In the genomic region with DNA sequence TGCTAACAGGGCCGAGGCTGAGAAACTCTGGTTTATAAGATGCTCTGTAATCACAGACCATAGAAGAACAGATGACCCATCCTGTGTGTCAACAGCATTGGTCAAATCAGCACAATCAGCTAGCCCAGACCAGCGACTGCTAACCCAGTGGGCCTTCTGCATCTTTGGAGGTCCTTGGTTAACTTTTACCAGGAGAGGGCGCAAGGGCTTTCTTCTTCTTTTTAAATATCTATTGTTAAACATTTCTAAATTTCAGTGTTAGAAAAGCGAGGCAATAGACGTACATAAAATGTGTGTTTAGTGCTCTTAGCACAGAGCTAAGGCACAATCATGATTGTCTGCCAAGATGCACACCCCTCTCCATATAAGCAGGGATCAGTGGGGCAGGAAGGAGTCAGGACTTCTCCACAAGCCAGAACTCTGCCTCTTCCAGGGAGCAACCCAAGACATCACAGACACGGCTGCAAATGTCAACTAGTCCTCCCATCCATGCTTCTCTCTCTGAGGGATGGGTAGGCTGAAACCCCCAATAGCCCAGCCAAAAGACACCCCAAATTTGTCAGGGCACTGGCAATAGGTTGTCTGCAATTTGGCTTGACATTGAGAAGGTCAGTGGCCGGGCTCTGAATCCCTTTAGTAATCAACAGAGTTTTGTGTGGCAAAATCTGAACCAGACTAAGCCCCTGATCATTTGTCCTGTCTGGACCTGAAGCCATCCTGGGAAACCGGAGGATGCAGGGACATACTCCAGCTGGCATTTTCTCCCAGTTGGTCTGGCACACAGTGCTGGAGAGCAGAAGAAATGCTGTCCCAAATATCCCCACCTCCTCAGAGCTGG, we compare ENCODE assay signal across 8 cellular contexts.
DNase-seq lines count a peak whose midpoint lies in the region; ATAC-seq, FAIRE-seq and TF ChIP-seq lines count a peak whose summit lies in the region.

No MANE protein-coding gene starts in this region.

- H3K4me3 ChIP-seq in OCI-LY1 (ENCODE audit: low read depth, low read length, poor library complexity, severe bottlenecking) (peak overlapping the region; percentile 35), pancreas (no peak overlapping the region)

- H3K27me3 ChIP-seq in OCI-LY1 (ENCODE audit: insufficient read depth, low read length), result no peaks in the 10 kb centered on the region
- peaks cover 33% of the 10 kb centered on the region for H3K27me3 ChIP-seq in foreskin keratinocyte
- no peaks in the 10 kb centered on the region for H3K27me3 ChIP-seq in pancreas

- H4K20me1 ChIP-seq in OCI-LY1 (ENCODE audit: insufficient read depth, low read length), result no peaks in the 10 kb centered on the region

- DNase-seq in DMS53 (lab: John Stamatoyannopoulos, UW), result peak; percentile 64
- peak; percentile 31 for DNase-seq in activated T-helper 9 cell treated with anti-CD3 and anti-CD28 coated beads, Interleukin-2, amount 50 U/mL, for 16 hours (ENCODE audit: low read depth)
- no peak for DNase-seq in foreskin keratinocyte
- DNase-seq in pancreas, result peak in 1 of 6 donors; percentile 34
- no peak for DNase-seq in HuH-7 (ENCODE audit: low spot score)

- no peak for FAIRE-seq in pancreas (lab: Jason Lieb, UNC)

- H3K9ac ChIP-seq in OCI-LY1 (ENCODE audit: low read length), result peak overlapping the region; percentile 70

- H3F3A ChIP-seq in OCI-LY1 (ENCODE audit: insufficient read depth, low read length), result peaks cover 18% of the 10 kb centered on the region; the same call in 1 of the 2 replicates

- peak; percentile 74 for TF ChIP-seq CTCF in OCI-LY1 (IDR thresholded peaks at IDR 0.05; ENCODE audit: low read length)
- TF ChIP-seq CTCF in foreskin keratinocyte (conservative IDR thresholded peaks at IDR 0.05), result peak; percentile 72
- TF ChIP-seq CTCF in pancreas (IDR thresholded peaks at IDR 0.05), result peak; percentile 11 to 45 (median 26)

- H3K9me3 ChIP-seq in OCI-LY1 (ENCODE audit: low read length) (no peaks in the 10 kb centered on the region), pancreas (no peaks in the 10 kb centered on the region)

- 34 to 40% methylated on average over 8 of the region's 8 CpGs for WGBS in pancreas, 2 donors

- peak overlapping the region; percentile 58 for H3K4me2 ChIP-seq in OCI-LY1 (ENCODE audit: low read length)

- ATAC-seq in HG02678 (IDR thresholded peaks at IDR 0.05; ENCODE audit: unreplicated experiment), result peak; percentile 55
- ATAC-seq in foreskin keratinocyte, result no peak
- ATAC-seq in pancreas, result peak in 3 of 4 donors; percentile 62 to 73 (median 64)
- no peak for ATAC-seq in GM21423 (IDR thresholded peaks at IDR 0.05; ENCODE audit: unreplicated experiment)

- intact Hi-C loops in pancreas (cut with DNase I), result loop anchor here in 1 of 3 donors (10.0 kb wide), 2 partner anchors 183 to 313 kb away; a partner anchor contains a TSS

- no peak overlapping the region for H2AFZ ChIP-seq in OCI-LY1 (ENCODE audit: low read length)

- H3K27ac ChIP-seq in OCI-LY1 (ENCODE audit: low read depth, low read length, poor library complexity, severe bottlenecking), result peak overlapping the region; percentile 99
- no peak overlapping the region for H3K27ac ChIP-seq in foreskin keratinocyte
- H3K27ac ChIP-seq in pancreas, result no peak overlapping the region

- no peaks in the 10 kb centered on the region for H3K9me2 ChIP-seq in OCI-LY1 (ENCODE audit: low read depth, low read length)

- peaks cover 79% of the 10 kb centered on the region for H3K36me3 ChIP-seq in OCI-LY1 (ENCODE audit: insufficient read depth, low read length)
- no peaks in the 10 kb centered on the region for H3K36me3 ChIP-seq in pancreas

- H3K79me2 ChIP-seq in OCI-LY1 (ENCODE audit: insufficient read depth, low read length), result peaks cover 55% of the 10 kb centered on the region

- H3K4me1 ChIP-seq in OCI-LY1 (ENCODE audit: insufficient read depth, low read length, severe bottlenecking), result peaks cover 100% of the 10 kb centered on the region
- no peaks in the 10 kb centered on the region for H3K4me1 ChIP-seq in foreskin keratinocyte
- peaks cover 0 to 5% (median 0%) of the 10 kb centered on the region in 3 donors for H3K4me1 ChIP-seq in pancreas

Comparison
In these comparisons a context has a peak if more than half of its experiments do, and no peak if none do; other contexts are left out.
1. DNase-seq: peak in DMS53 (single experiment) and activated T-helper 9 cell treated with anti-CD3 and anti-CD28 coated beads, Interleukin-2, amount 50 U/mL, for 16 hours (single experiment); none in foreskin keratinocyte (0 of 2) and HuH-7 (single experiment).
2. ATAC-seq: peak in HG02678 (single experiment) and pancreas (3 of 4); none in foreskin keratinocyte (single experiment) and GM21423 (single experiment).
3. Peak in every context shown above with its lines, with median percentiles within 50 percentile points of each other: CTCF ChIP-seq.